Comparison of ENCODE assay signal across 8 cellular contexts in the genomic region with DNA sequence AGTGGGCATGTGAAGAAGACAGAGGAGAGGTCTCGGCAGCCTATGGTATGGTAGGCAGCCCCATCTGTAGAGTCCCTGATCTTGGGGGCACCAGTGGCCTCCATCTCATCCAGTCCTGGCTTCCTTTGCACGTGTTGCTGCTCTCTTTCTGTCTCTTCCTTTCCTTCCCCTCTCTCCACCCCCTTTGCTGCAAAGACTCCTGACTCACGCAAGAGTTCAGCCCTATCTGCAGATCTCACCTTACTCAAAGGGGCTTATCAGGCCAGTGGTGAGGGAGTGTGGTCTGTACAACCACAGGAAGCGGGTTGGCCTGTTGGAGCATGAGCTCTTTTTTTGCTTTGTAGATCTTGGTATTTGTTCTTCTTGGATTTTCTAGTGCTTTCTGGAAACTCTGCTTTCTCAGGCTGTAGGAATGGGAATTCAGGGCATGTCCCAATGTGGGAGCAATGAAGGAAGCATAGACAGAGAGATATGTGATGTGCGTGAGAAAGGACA. TPM values are rescaled to one million over a fixed set of nuclear protein-coding genes. Genes with fewer than 3 reads are reported as not detected.
DNase-seq lines count a peak whose midpoint lies in the region; ATAC-seq, FAIRE-seq and TF ChIP-seq lines count a peak whose summit lies in the region.

No MANE protein-coding gene starts in this region.

- no peaks in the 10 kb centered on the region for H3K9me3 ChIP-seq in HepG2 (ENCODE audit: low read length)

- ATAC-seq in HG03342 (IDR thresholded peaks at IDR 0.05; ENCODE audit: unreplicated experiment): peak; percentile 43
- ATAC-seq in HepG2: peak; percentile 29; the same call in 1 of the 3 replicates
- ATAC-seq in HG03565 (IDR thresholded peaks at IDR 0.05; ENCODE audit: unreplicated experiment): no peak
- no peak for ATAC-seq in GM19324 (IDR thresholded peaks at IDR 0.05; ENCODE audit: low FRiP score, unreplicated experiment)
- ATAC-seq in GM21619 (IDR thresholded peaks at IDR 0.05; ENCODE audit: unreplicated experiment): no peak

- BruUV-seq in HepG2 (replicated peaks; lab: Mats Ljungman, UMichigan): no TSS peak

- H3K79me2 ChIP-seq in HepG2 (ENCODE audit: insufficient read depth, low read length): no peaks in the 10 kb centered on the region

- POLR2A ChIA-PET in HepG2 (lab: Yijun Ruan, JAX): no interaction called here

- WGBS in HepG2 (ENCODE audit: low lambda C conversion rate): 15% methylated on average over 5 of the region's 5 CpGs

- TF ChIP-seq RAD21 in HepG2 (CRISPR knock-in tag; IDR thresholded peaks at IDR 0.05): no peak

- H3K4me3 ChIP-seq in HepG2 (replicated peaks in 1 of 3; ENCODE audit: insufficient read depth in 1 of 3, low read depth in 2 of 3, low read length in 3 of 3): no peak overlapping the region

- TF ChIP-seq POLR2A in HepG2 (IDR thresholded peaks at IDR 0.05; ENCODE audit: insufficient read depth in 1 of 2, low read depth in 2 of 2, low read length in 2 of 2): no peak

- FAIRE-seq in HepG2 (lab: Jason Lieb, UNC): no peak

- in situ Hi-C loops in HepG2 (cut with HindIII; ENCODE audit: extremely low pct_ligation_motif_present, low pct_unique_long_range_greater_than_20kb): no loop called here

- intact Hi-C loops in HepG2 (cut with micrococcal nuclease; ENCODE audit: unreplicated experiment): no loop called here

- peaks cover 2 to 26% of the 10 kb centered on the region in 2 experiments; a peak in 4 of 5 replicates for H3K27me3 ChIP-seq in HepG2 (ENCODE audit: control insufficient read depth in 1 of 2, insufficient read depth in 2 of 2, low read length in 2 of 2)

- no peak overlapping the region for H3K27ac ChIP-seq in HepG2 (ENCODE audit: extremely low read length, insufficient read depth, low read length)

- no peaks in the 10 kb centered on the region for H3K4me1 ChIP-seq in HepG2 (ENCODE audit: insufficient read depth, low read length)

- no peak overlapping the region for H2AFZ ChIP-seq in HepG2 (ENCODE audit: low read length)

- CTCF ChIA-PET in HepG2 (lab: Yijun Ruan, JAX; ENCODE audit: low intra/inter-chr PET ratio, low total read pairs): no interaction called here

- DNase-seq in GDM1 (lab: John Stamatoyannopoulos, UW) (peak; percentile 95), HepG2 (ENCODE audit: low spot score) (no peak), NCI-H187 treated with DMSO at 0.1 percent for 48 hours (lab: John Stamatoyannopoulos, UW) (no peak)
- DNase-seq in activated CD4-positive, CD25-positive, alpha-beta regulatory T cell treated with anti-CD3 and anti-CD28 coated beads, Interleukin-2, amount 50 U/mL, for 72 hours: peak; percentile 32

- H3K36me3 ChIP-seq in HepG2 (replicated peaks in 1 of 2; ENCODE audit: control insufficient read depth in 1 of 2, insufficient read depth in 2 of 2, low read length in 2 of 2): no peaks in the 10 kb centered on the region

- no peak overlapping the region for H3K9ac ChIP-seq in HepG2 (ENCODE audit: insufficient read depth, low read depth, low read length)

- TF ChIP-seq CTCF in HepG2 (CRISPR knock-in tag; IDR thresholded peaks at IDR 0.05): no peak

- no peak overlapping the region for H3K4me2 ChIP-seq in HepG2 (ENCODE audit: low read depth, low read length)

- TF ChIP-seq EP300 in HepG2 (IDR thresholded peaks at IDR 0.05; ENCODE audit: low read depth in 2 of 2, low read length in 2 of 2): no peak
- TF ChIP-seq EP300 in HepG2 (CRISPR knock-in tag; IDR thresholded peaks at IDR 0.05; ENCODE audit: borderline replicate concordance): no peak

- H4K20me1 ChIP-seq in HepG2 (ENCODE audit: insufficient read depth, low read length): no peaks in the 10 kb centered on the region

TF ChIP-seq in HepG2, 621 proteins besides CTCF, POLR2A, EP300 and RAD21:
- no peak for TF ChIP-seq TMF1 (CRISPR knock-in tag; IDR thresholded peaks at IDR 0.05; ENCODE audit: low read depth)

RNA-seq across cellular contexts. Expression of gene NT5DC4, which starts 14.6 kb away (rescaled TPM):
- total RNA-seq in HepG2 (2016; rRNA removed; fragmentation: Illumina TruSeq; extraction: Trizol): 2.4 and 4.2 TPM in 2 replicates
- 0.30 and 0.35 TPM in 2 replicates for total RNA-seq in HepG2 (2016; cell fraction: cytosol; rRNA removed; fragmentation: Illumina TruSeq; extraction: Trizol; ENCODE audit: low read depth)
- 0.24 and 3.4 TPM in 2 replicates for total RNA-seq in HepG2 (2016; cell fraction: insoluble cytoplasmic fraction; rRNA removed; fragmentation: Illumina TruSeq; extraction: Trizol)
- total RNA-seq in HepG2 (2016; cell fraction: membrane; rRNA removed; fragmentation: Illumina TruSeq; extraction: Trizol): 2.8 and 6.4 TPM in 2 replicates
- 2.9 and 7.5 TPM in 2 replicates for total RNA-seq in HepG2 (2016; cell fraction: nucleus; rRNA removed; fragmentation: Illumina TruSeq; extraction: Trizol)
- 0.04 and 0.07 TPM in 2 replicates for polyA plus RNA-seq in HepG2 (2011; rRNA removed)
- polyA plus RNA-seq in HepG2 (2011; cell fraction: cytosol; rRNA removed): not detected in 2 replicates
- 0.14 TPM in 2 replicates for polyA plus RNA-seq in HepG2 (2011; cell fraction: nucleus; rRNA removed)
- 0.30 TPM in 1 of 2 replicates, not detected in the other for polyA plus RNA-seq in HepG2 (2012)
- polyA plus RNA-seq in HepG2 (2016; cell fraction: cytosol; fragmentation: Illumina TruSeq; extraction: Trizol; ENCODE audit: low read depth): 0.94 and 5.4 TPM in 2 replicates
- 0.35 and 2.3 TPM in 2 replicates for polyA plus RNA-seq in HepG2 (2016; cell fraction: insoluble cytoplasmic fraction; fragmentation: Illumina TruSeq; extraction: Trizol; ENCODE audit: low read depth)
- 0.14 and 0.24 TPM in 2 replicates for polyA plus RNA-seq in HepG2 (2016; cell fraction: membrane; fragmentation: Illumina TruSeq; extraction: Trizol; ENCODE audit: low read depth)
- polyA plus RNA-seq in HepG2 (2016; cell fraction: nucleus; fragmentation: Illumina TruSeq; extraction: Trizol; ENCODE audit: insufficient read depth, low read depth): 0.69 and 1.0 TPM in 2 replicates
- polyA minus RNA-seq in HepG2 (2011; rRNA and poly(A)+ RNA removed; ENCODE audit: low replicate concordance): not detected in 2 replicates
- polyA minus RNA-seq in HepG2 (2011; cell fraction: cytosol; rRNA and poly(A)+ RNA removed): not detected in 2 replicates
- 1.7 TPM in 1 of 2 replicates, not detected in the other for polyA minus RNA-seq in HepG2 (2011; cell fraction: nucleus; rRNA and poly(A)+ RNA removed)

RNA-seq across cellular contexts. Expression of gene CKAP2L, which starts 58.2 kb away (rescaled TPM):
- total RNA-seq in HepG2 (2016; rRNA removed; fragmentation: Illumina TruSeq; extraction: Trizol): 9.5 and 21.5 TPM in 2 replicates
- total RNA-seq in HepG2 (2016; cell fraction: cytosol; rRNA removed; fragmentation: Illumina TruSeq; extraction: Trizol; ENCODE audit: low read depth): 1.4 and 1.7 TPM in 2 replicates
- 10.3 and 20.5 TPM in 2 replicates for total RNA-seq in HepG2 (2016; cell fraction: insoluble cytoplasmic fraction; rRNA removed; fragmentation: Illumina TruSeq; extraction: Trizol)
- total RNA-seq in HepG2 (2016; cell fraction: membrane; rRNA removed; fragmentation: Illumina TruSeq; extraction: Trizol): 5.6 and 6.5 TPM in 2 replicates
- total RNA-seq in HepG2 (2016; cell fraction: nucleus; rRNA removed; fragmentation: Illumina TruSeq; extraction: Trizol): 13.3 and 18.2 TPM in 2 replicates
- 3.9 and 7.1 TPM in 2 replicates for polyA plus RNA-seq in HepG2 (2011; rRNA removed)
- polyA plus RNA-seq in HepG2 (2011; cell fraction: cytosol; rRNA removed): 3.0 and 3.4 TPM in 2 replicates
- 2.3 and 2.6 TPM in 2 replicates for polyA plus RNA-seq in HepG2 (2011; cell fraction: nucleus; rRNA removed)
- polyA plus RNA-seq in HepG2 (2012): 5.5 and 10.6 TPM in 2 replicates
- 0.46 and 0.79 TPM in 2 replicates for polyA plus RNA-seq in HepG2 (2016; cell fraction: cytosol; fragmentation: Illumina TruSeq; extraction: Trizol; ENCODE audit: low read depth)
- 15.6 and 16.8 TPM in 2 replicates for polyA plus RNA-seq in HepG2 (2016; cell fraction: insoluble cytoplasmic fraction; fragmentation: Illumina TruSeq; extraction: Trizol; ENCODE audit: low read depth)
- polyA plus RNA-seq in HepG2 (2016; cell fraction: membrane; fragmentation: Illumina TruSeq; extraction: Trizol; ENCODE audit: low read depth): 2.4 and 2.7 TPM in 2 replicates
- polyA plus RNA-seq in HepG2 (2016; cell fraction: nucleus; fragmentation: Illumina TruSeq; extraction: Trizol; ENCODE audit: insufficient read depth, low read depth): 10.7 and 13.0 TPM in 2 replicates
- 6.2 and 8.6 TPM in 2 replicates for polyA minus RNA-seq in HepG2 (2011; rRNA and poly(A)+ RNA removed; ENCODE audit: low replicate concordance)
- polyA minus RNA-seq in HepG2 (2011; cell fraction: cytosol; rRNA and poly(A)+ RNA removed): 5.6 and 8.0 TPM in 2 replicates
- 13.3 and 20.0 TPM in 2 replicates for polyA minus RNA-seq in HepG2 (2011; cell fraction: nucleus; rRNA and poly(A)+ RNA removed)

Comparison
In these comparisons a context has a peak if more than half of its experiments do, and no peak if none do; other contexts are left out.
1. DNase-seq: peak in GDM1 (single experiment) and activated CD4-positive, CD25-positive, alpha-beta regulatory T cell treated with anti-CD3 and anti-CD28 coated beads, Interleukin-2, amount 50 U/mL, for 72 hours (single experiment); none in HepG2 (single experiment) and NCI-H187 treated with DMSO at 0.1 percent for 48 hours (single experiment).
2. ATAC-seq: peak in HG03342 (single experiment) and HepG2 (single experiment); none in HG03565 (single experiment), GM19324 (single experiment) and GM21619 (single experiment).